ENCODE assay signal across 8 cellular contexts in the genomic region with DNA sequence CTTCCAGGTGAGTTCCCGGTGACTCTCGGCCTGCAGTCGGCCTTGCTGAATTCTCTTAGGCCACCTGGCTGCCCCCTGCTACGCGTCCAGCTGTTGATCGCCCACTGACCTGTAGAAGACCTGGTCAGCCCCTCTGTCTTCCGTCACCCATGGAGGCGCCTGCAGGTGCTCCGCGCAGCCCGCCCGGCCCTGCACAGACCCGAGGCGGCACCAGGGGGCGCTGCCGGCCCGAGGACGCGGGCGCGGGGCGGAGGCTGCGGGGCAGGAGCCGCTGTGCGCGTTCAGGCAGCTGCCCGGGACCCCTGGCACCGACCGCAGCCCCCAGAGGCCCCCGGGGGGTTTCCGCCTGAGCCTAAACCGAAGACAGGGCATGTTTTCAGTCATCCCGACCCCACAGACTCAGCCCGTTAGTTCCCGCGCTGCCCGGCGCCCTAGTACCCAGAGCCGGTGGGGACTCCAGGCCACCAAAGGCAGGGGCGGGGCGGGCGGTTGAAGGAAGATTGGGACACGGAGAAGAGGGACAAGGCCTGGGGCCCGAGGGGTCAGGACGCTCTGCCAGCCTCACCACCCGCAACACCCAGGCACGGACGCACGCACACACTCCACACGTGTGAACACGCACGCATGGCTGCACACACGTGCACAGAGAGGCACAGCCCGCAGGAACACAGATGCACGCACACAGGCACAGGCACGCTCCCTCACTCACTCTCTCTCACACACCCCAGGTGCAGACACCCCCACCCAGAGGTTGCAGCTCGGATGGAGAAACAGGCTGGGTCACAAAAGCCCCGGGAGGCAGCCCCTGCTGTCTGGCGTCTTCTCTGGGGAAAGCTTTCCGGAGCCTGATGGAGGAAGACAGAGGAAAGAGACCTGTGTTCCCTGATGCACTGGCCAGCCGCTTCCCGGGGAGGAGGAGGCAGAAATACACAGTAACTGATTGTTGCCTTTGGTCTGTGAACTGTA. TPM values are rescaled to one million over a fixed set of nuclear protein-coding genes. Genes with fewer than 3 reads are reported as not detected.
DNase-seq lines count a peak whose midpoint lies in the region; ATAC-seq, FAIRE-seq and TF ChIP-seq lines count a peak whose summit lies in the region.
"Not testable (repeated sequence)": the region's sequence is repeated elsewhere in the genome, so short reads cannot be mapped to it uniquely, and the experiment has no call there.

No MANE protein-coding gene starts in this region.

- H3K36me3 ChIP-seq in MG63; endodermal cell (ENCODE audit: control insufficient read depth, insufficient read depth, low read length); mucosa of descending colon (ENCODE audit: low read depth): not testable (repeated sequence)

- not testable (repeated sequence) for TF ChIP-seq CTCF in endodermal cell (conservative IDR thresholded peaks at IDR 0.05); mucosa of descending colon (IDR thresholded peaks at IDR 0.05)

- peak overlapping the region; percentile 22; the same call in 1 of the 2 replicates for H3K4me3 ChIP-seq in MG63
- not testable (repeated sequence) for H3K4me3 ChIP-seq in endodermal cell (ENCODE audit: low read length); mucosa of descending colon

- peak; percentile 82 for FAIRE-seq in urothelium cell line (lab: Jason Lieb, UNC)

- not testable (repeated sequence) for H3K4me1 Mint-ChIP-seq in endodermal cell

- not testable (repeated sequence) for H3K9ac ChIP-seq in endodermal cell (ENCODE audit: extremely low read depth, low read length, poor library complexity, severe bottlenecking)

- WGBS in endodermal cell (ENCODE audit: insufficient coverage in 1 of 2, insufficient read length in 1 of 2), 2 experiments: 63% methylated on average over 10 of the region's 62 CpGs; no CpG with 5 or more reads in 1 of the 2 experiments

- peaks cover 12% of the 10 kb centered on the region for H3K27me3 Mint-ChIP-seq in endodermal cell (ENCODE audit: insufficient read depth)

- not testable (repeated sequence) for H3K27me3 ChIP-seq in MG63; endodermal cell (ENCODE audit: control insufficient read depth, insufficient read depth, low read length, poor library complexity, severe bottlenecking)

- intact Hi-C loops in mucosa of descending colon (cut with DNase I, micrococcal nuclease): not testable (repeated sequence)

- H3K27ac Mint-ChIP-seq in endodermal cell: not testable (repeated sequence)

- not testable (repeated sequence) for DNase-seq in MG63; endodermal cell; mucosa of descending colon; urothelium cell line (ENCODE audit: low spot score)
- DNase-seq in activated CD8-positive, alpha-beta memory T cell treated with anti-CD3 and anti-CD28 coated beads, Interleukin-2, amount 50 U/mL, for 48 hours: peak; percentile 78

- peak; percentile 76 for ATAC-seq in GM18907 (IDR thresholded peaks at IDR 0.05; ENCODE audit: unreplicated experiment)
- ATAC-seq in GM21723 (IDR thresholded peaks at IDR 0.05; ENCODE audit: unreplicated experiment): peak; percentile 88
- ATAC-seq in HG03045 (IDR thresholded peaks at IDR 0.05; ENCODE audit: unreplicated experiment): peak; percentile 78
- ATAC-seq in mucosa of descending colon: peak; percentile 95

- not testable (repeated sequence) for H3K9me3 ChIP-seq in MG63; endodermal cell (ENCODE audit: control insufficient read depth, low read length); mucosa of descending colon

- H3K4me1 ChIP-seq in endodermal cell (ENCODE audit: control insufficient read depth, insufficient read depth, low read length); mucosa of descending colon (ENCODE audit: low read depth): not testable (repeated sequence)

- H3K4me3 Mint-ChIP-seq in endodermal cell: peak overlapping the region; percentile 37

- not testable (repeated sequence) for H3K36me3 Mint-ChIP-seq in endodermal cell (ENCODE audit: low read depth)

- H3K9me3 Mint-ChIP-seq in endodermal cell: not testable (repeated sequence)

- not testable (repeated sequence) for H3K27ac ChIP-seq in endodermal cell (ENCODE audit: low read depth, low read length)

RNA-seq across cellular contexts. Expression of a gene that starts 41.1 kb away (rescaled TPM):
- total RNA-seq in MG63 (2014; rRNA removed; shearing (Covaris generic); ENCODE audit: low replicate concordance): not detected in 2 replicates
- total RNA-seq in endodermal cell (not detected), mucosa of descending colon (10 to 100 TPM in 2 of 3 donors, 1 to 10 TPM in 1; 8.7 to 73.6 (median 10.7) TPM)
- not detected for polyA plus RNA-seq in endodermal cell (2013, experiment 1 of 2)
- polyA plus RNA-seq in endodermal cell (2013, experiment 2 of 2): 0.87 TPM
